13 cellular contexts compared by ENCODE assay signal in genomic region chr2:222950886-222951285, GRCh38.
DNase-seq lines count a peak whose midpoint lies in the region; ATAC-seq, FAIRE-seq and TF ChIP-seq lines count a peak whose summit lies in the region.
"Had no signal": no experiment of that assay in that cellular context is flagged by ENCODE, and none has a peak within 500 bp of the region (broad histone marks: within the 10 kb centered on the region; RNA-seq: fewer than 3 reads in every experiment).

No MANE protein-coding gene starts in this region.

- H3K4me1 ChIP-seq in IMR-90 (ENCODE audit: control insufficient read depth, insufficient read depth, low read length), result peaks cover 10% of the 10 kb centered on the region
- no peaks in the 10 kb centered on the region for H3K4me1 ChIP-seq in colonic mucosa
- no peaks in the 10 kb centered on the region for H3K4me1 ChIP-seq in PC-9 (replicated peaks; ENCODE audit: insufficient read depth)
- H3K4me1 ChIP-seq: body of pancreas had no signal

- no peak overlapping the region for H2AK5ac ChIP-seq in IMR-90 (ENCODE audit: low read depth, low read length)

- peak overlapping the region; percentile 93 for H2BK120ac ChIP-seq in IMR-90 (ENCODE audit: low read depth, low read length)

- H3K23ac ChIP-seq in IMR-90 (ENCODE audit: low read depth, low read length), result no peak overlapping the region

- H3K79me1 ChIP-seq in IMR-90 (ENCODE audit: low read depth in 1 of 2, low read length in 2 of 2), result no peaks in the 10 kb centered on the region

- peak overlapping the region; percentile 55 to 90; a peak in 3 of 4 replicates for H4K8ac ChIP-seq in IMR-90 (ENCODE audit: low read depth in 2 of 2, low read length in 2 of 2)

- CTCF ChIA-PET in IMR-90 (lab: Yijun Ruan, JAX) (interaction anchor here (1.3 kb wide), 2 partner anchors 9 to 21 kb away, joined by 6 read pairs; no protein-coding TSS in a partner anchor), PC-9 (lab: Charles Lee) (interaction anchor here (0.6 to 0.8 kb wide), 2 partner anchors 12 to 76 kb away, joined by 3 to 5 read pairs; no protein-coding TSS in a partner anchor)

- no peaks in the 10 kb centered on the region for H3K9me3 Mint-ChIP-seq in neural crest cell
- H3K9me3 Mint-ChIP-seq: activated CD4-positive, alpha-beta T cell treated with anti-CD3 and anti-CD28 coated beads, Interleukin-2, amount 10 ng/mL, durations not matched to agents 7 days and 5 days; activated T-helper 2 cell treated with anti-CD3 and anti-CD28 coated beads, Interferon-gamma antibody, Interleukin-2, Interleukin-4, amounts not matched to agents 10 μg/mL and 5 μg/mL and 100 μg/mL, durations not matched to agents 14 hours and 24 hours and 36 hours had no signal

- H3K4me1 Mint-ChIP-seq in neural crest cell, result no peaks in the 10 kb centered on the region
- H3K4me1 Mint-ChIP-seq: activated CD4-positive, alpha-beta T cell treated with anti-CD3 and anti-CD28 coated beads, Interleukin-2, amount 10 ng/mL, durations not matched to agents 7 days and 5 days had no signal

- H3K9ac ChIP-seq in IMR-90 (ENCODE audit: low read depth, low read length) (no peak overlapping the region), colonic mucosa (ENCODE audit: low read depth in 2 of 2, low read length in 2 of 2) (no peak overlapping the region)

- no peaks in the 10 kb centered on the region for H3K9me3 ChIP-seq in IMR-90 (ENCODE audit: control insufficient read depth, insufficient read depth, low read length)
- H3K9me3 ChIP-seq in colonic mucosa, result no peaks in the 10 kb centered on the region
- no peaks in the 10 kb centered on the region for H3K9me3 ChIP-seq in PC-9 (ENCODE audit: insufficient read depth, low read depth)
- H3K9me3 ChIP-seq: body of pancreas had no signal

- peaks cover 2% of the 10 kb centered on the region for H3K36me3 Mint-ChIP-seq in neural crest cell (ENCODE audit: low read depth)

- TF ChIP-seq CTCF in IMR-90 (conservative IDR thresholded peaks at IDR 0.05; ENCODE audit: low read depth, low read length), result no peak
- TF ChIP-seq CTCF in neural crest cell (conservative IDR thresholded peaks at IDR 0.05), result no peak
- TF ChIP-seq CTCF in colonic mucosa (IDR thresholded peaks at IDR 0.05), result no peak
- TF ChIP-seq CTCF in PC-9 (conservative IDR thresholded peaks at IDR 0.05), result no peak
- no peak for TF ChIP-seq CTCF in D721Med (IDR thresholded peaks at IDR 0.05; ENCODE audit: insufficient read depth, missing control alignments)

- no peaks in the 10 kb centered on the region for H3K9me2 ChIP-seq in PC-9 (ENCODE audit: insufficient read depth)

- peak overlapping the region; percentile 86; the same call in 1 of the 2 replicates for H4K91ac ChIP-seq in IMR-90 (ENCODE audit: insufficient read depth, low read depth, low read length)

- H3F3A ChIP-seq in PC-9 (ENCODE audit: insufficient read depth, low read depth), result peaks cover 19% of the 10 kb centered on the region; the same call in 1 of the 2 replicates

- H2AFZ ChIP-seq in IMR-90 (replicated peaks; ENCODE audit: low read length, poor library complexity) (no peak overlapping the region), PC-9 (no peak overlapping the region)

- H3K27ac Mint-ChIP-seq in neural crest cell (ENCODE audit: unreplicated experiment), result peak overlapping the region; percentile 15
- H3K27ac Mint-ChIP-seq: activated CD4-positive, alpha-beta T cell treated with anti-CD3 and anti-CD28 coated beads, Interleukin-2, amount 10 ng/mL, durations not matched to agents 7 days and 5 days; activated T-helper 2 cell treated with anti-CD3 and anti-CD28 coated beads, Interferon-gamma antibody, Interleukin-2, Interleukin-4, amounts not matched to agents 10 μg/mL and 5 μg/mL and 100 μg/mL, durations not matched to agents 14 hours and 24 hours and 36 hours had no signal

- no peak overlapping the region for H2AK9ac ChIP-seq in IMR-90 (replicated peaks; ENCODE audit: low read depth, low read length, poor library complexity)

- no peaks in the 10 kb centered on the region for H3K27me3 Mint-ChIP-seq in neural crest cell (ENCODE audit: low read depth)

- no peak overlapping the region for H3K14ac ChIP-seq in IMR-90 (replicated peaks; ENCODE audit: low read depth, low read length)

- dilution Hi-C loops in IMR-90 (cut with HindIII; ENCODE audit: low sequenced_read_pairs, unreplicated experiment), result no loop called here

- intact Hi-C loops in IMR-90 (cut with micrococcal nuclease), result no loop called here
- intact Hi-C loops in colonic mucosa (cut with DNase I), result no loop called here
- intact Hi-C loops in PC-9 (cut with micrococcal nuclease; ENCODE audit: unreplicated experiment), result no loop called here

- H3K56ac ChIP-seq in IMR-90 (ENCODE audit: extremely low read depth, insufficient read depth, low read length), result no peak overlapping the region

- no peak for TF ChIP-seq POLR2A in IMR-90 (IDR thresholded peaks at IDR 0.05; ENCODE audit: low read depth, low read length)

- H3K27ac ChIP-seq in IMR-90 (ENCODE audit: insufficient read depth, low read length) (peak overlapping the region; percentile 95), colonic mucosa (no peak overlapping the region), PC-9 (no peak overlapping the region)
- H3K27ac ChIP-seq: body of pancreas had no signal

- TF ChIP-seq RAD21 in IMR-90 (IDR thresholded peaks at IDR 0.05; ENCODE audit: low read length), result no peak

- H3K36me3 ChIP-seq in IMR-90 (ENCODE audit: control insufficient read depth, insufficient read depth, low read length) (no peaks in the 10 kb centered on the region), colonic mucosa (no peaks in the 10 kb centered on the region), PC-9 (ENCODE audit: low read depth) (no peaks in the 10 kb centered on the region)

- peak overlapping the region; percentile 89 for H2BK20ac ChIP-seq in IMR-90 (ENCODE audit: low read depth, low read length)

- H3K79me2 ChIP-seq in PC-9 (ENCODE audit: low read depth), result no peaks in the 10 kb centered on the region

- H3K27me3 ChIP-seq in IMR-90 (ENCODE audit: control insufficient read depth, insufficient read depth, low read length) (no peaks in the 10 kb centered on the region), colonic mucosa (no peaks in the 10 kb centered on the region), PC-9 (ENCODE audit: insufficient read depth, low read depth) (no peaks in the 10 kb centered on the region)
- H3K27me3 ChIP-seq: body of pancreas had no signal

- no peak overlapping the region for H2BK15ac ChIP-seq in IMR-90 (ENCODE audit: low read depth, low read length)

- peaks cover 4% of the 10 kb centered on the region; the same call in 1 of the 2 replicates for H3K9me1 ChIP-seq in IMR-90 (ENCODE audit: insufficient read depth, low read length)

- DNase-seq in Ammon's horn (ENCODE audit: low spot score) (peak; percentile 54), IMR-90 (peak; percentile 91), dermis blood vessel endothelial cell (peak; percentile 34), neural crest cell (ENCODE audit: low read depth, low spot score) (no peak), colonic mucosa (no peak), PC-9 (no peak), D721Med (ENCODE audit: insufficient read length, low spot score) (no peak)
- DNase-seq: activated CD4-positive, alpha-beta T cell treated with anti-CD3 and anti-CD28 coated beads, Interleukin-2, amount 10 ng/mL, durations not matched to agents 7 days and 5 days; body of pancreas; COR-L47; NCI-H187 had no signal

- H2BK5ac ChIP-seq in IMR-90 (ENCODE audit: low read depth, low read length, poor library complexity, severe bottlenecking), result peak overlapping the region; percentile 89

- no peak overlapping the region; the same call in none of the 2 replicates for H3K18ac ChIP-seq in IMR-90 (ENCODE audit: low read depth, low read length)

- in situ Hi-C loops in IMR-90 (cut with MboI; ENCODE audit: low sequenced_read_pairs), result no loop called here

- no TSS peak for BruUV-seq in IMR-90 (replicated peaks; lab: Mats Ljungman, UMichigan)
- no TSS peak for BruUV-seq in PC-9 (replicated peaks; lab: Mats Ljungman, UMichigan)

- H3K4me3 ChIP-seq in IMR-90 (ENCODE audit: insufficient read depth, low read depth, low read length), result no peak overlapping the region
- no peak overlapping the region for H3K4me3 ChIP-seq in colonic mucosa
- no peak overlapping the region for H3K4me3 ChIP-seq in PC-9
- H3K4me3 ChIP-seq: body of pancreas had no signal

- H4K5ac ChIP-seq in IMR-90 (ENCODE audit: low read depth, low read length), result no peak overlapping the region

- H4K20me1 ChIP-seq in IMR-90 (ENCODE audit: insufficient read depth, low read length), result no peaks in the 10 kb centered on the region
- no peaks in the 10 kb centered on the region for H4K20me1 ChIP-seq in PC-9 (ENCODE audit: insufficient read depth)

- no CpG with 5 or more reads among the region's 7 CpGs for WGBS in IMR-90 (ENCODE audit: extremely low coverage in 2 of 2, insufficient read length in 1 of 2), 2 experiments

- peak overlapping the region; percentile 79; the same call in 1 of the 2 replicates for H3K4ac ChIP-seq in IMR-90 (ENCODE audit: low read depth, low read length)

- POLR2A ChIA-PET in IMR-90 (lab: Charles Lee; ENCODE audit: unreplicated experiment) (no interaction called here), PC-9 (lab: Charles Lee; ENCODE audit: unreplicated experiment) (no interaction called here)

- ATAC-seq in IMR-90 (ENCODE audit: low read depth) (peak; percentile 85), HG03175 (IDR thresholded peaks at IDR 0.05; ENCODE audit: unreplicated experiment) (no peak)
- ATAC-seq: body of pancreas had no signal

- FAIRE-seq in D721Med (lab: Jason Lieb, UNC), result no peak

- H3K4me2 ChIP-seq in IMR-90 (ENCODE audit: low read depth, low read length), result peak overlapping the region; percentile 53; the same call in 1 of the 2 replicates
- H3K4me2 ChIP-seq in PC-9, result no peak overlapping the region

- no peak overlapping the region for H3K4me3 Mint-ChIP-seq in neural crest cell
- H3K4me3 Mint-ChIP-seq: activated CD4-positive, alpha-beta T cell treated with anti-CD3 and anti-CD28 coated beads, Interleukin-2, amount 10 ng/mL, durations not matched to agents 7 days and 5 days had no signal

TF ChIP-seq in IMR-90, 13 proteins besides CTCF, POLR2A, EP300 and RAD21 (continues in another document):
- TF ChIP-seq FOS (IDR thresholded peaks at IDR 0.05; ENCODE audit: low read depth, low read length) (peak; percentile 54; the same call in 1 of the 2 replicates), MAZ (IDR thresholded peaks at IDR 0.05; ENCODE audit: borderline replicate concordance, low read depth, low read length) (no peak), SMC3 (IDR thresholded peaks at IDR 0.05; ENCODE audit: low read depth, low read length) (no peak), CHD1 (IDR thresholded peaks at IDR 0.05; ENCODE audit: low read depth, low read length) (no peak)
- TF ChIP-seq, protein P1, sequence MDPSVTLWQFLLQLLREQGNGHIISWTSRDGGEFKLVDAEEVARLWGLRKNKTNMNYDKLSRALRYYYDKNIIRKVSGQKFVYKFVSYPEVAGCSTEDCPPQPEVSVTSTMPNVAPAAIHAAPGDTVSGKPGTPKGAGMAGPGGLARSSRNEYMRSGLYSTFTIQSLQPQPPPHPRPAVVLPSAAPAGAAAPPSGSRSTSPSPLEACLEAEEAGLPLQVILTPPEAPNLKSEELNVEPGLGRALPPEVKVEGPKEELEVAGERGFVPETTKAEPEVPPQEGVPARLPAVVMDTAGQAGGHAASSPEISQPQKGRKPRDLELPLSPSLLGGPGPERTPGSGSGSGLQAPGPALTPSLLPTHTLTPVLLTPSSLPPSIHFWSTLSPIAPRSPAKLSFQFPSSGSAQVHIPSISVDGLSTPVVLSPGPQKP (IDR thresholded peaks at IDR 0.05; ENCODE audit: borderline replicate concordance, low read depth, low read length), result no peak

Comparison
In these comparisons a context has a peak if more than half of its experiments do, and no peak if none do; other contexts are left out.
1. DNase-seq: peak in Ammon's horn (single experiment), IMR-90 (single experiment) and dermis blood vessel endothelial cell (single experiment); none in neural crest cell (single experiment), colonic mucosa (single experiment), PC-9 (0 of 2) and D721Med (single experiment).